In the genomic region with DNA sequence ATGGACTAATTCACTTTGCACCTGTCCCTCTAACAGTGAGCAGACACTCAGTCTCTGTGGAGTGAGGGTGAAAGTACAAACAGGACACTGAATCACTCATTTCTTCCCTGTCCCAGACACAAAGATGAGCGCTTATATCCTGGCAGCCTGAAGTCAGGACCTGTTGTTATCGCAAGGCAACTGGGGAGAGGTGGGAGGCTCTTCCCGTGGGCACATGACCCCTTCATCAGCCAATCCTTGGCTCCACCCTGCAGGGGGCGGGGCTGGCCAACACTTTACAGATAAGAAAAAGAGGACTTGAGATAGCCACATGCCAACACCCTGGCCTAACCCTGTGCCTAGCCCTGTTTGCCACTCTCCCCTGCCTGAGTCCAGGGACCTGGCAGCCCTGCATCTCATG, we compare ENCODE assay signal across 1 cellular context.
TF ChIP-seq lines count a peak whose summit lies in the region.

No MANE protein-coding gene starts in this region.

TF ChIP-seq in HepG2, 621 proteins besides CTCF, POLR2A, EP300 and RAD21 (continued from another document):
- TF ChIP-seq KDM5A (IDR thresholded peaks at IDR 0.05; ENCODE audit: borderline replicate concordance, low read length), result no peak
- no peak for TF ChIP-seq ZNF326 (CRISPR knock-in tag; IDR thresholded peaks at IDR 0.05; ENCODE audit: borderline replicate concordance)
- no peak for TF ChIP-seq RXRA (CRISPR knock-in tag; IDR thresholded peaks at IDR 0.05)
- no peak for TF ChIP-seq TMF1 (CRISPR knock-in tag; IDR thresholded peaks at IDR 0.05; ENCODE audit: low read depth)
- no peak for TF ChIP-seq ATM (IDR thresholded peaks at IDR 0.05; ENCODE audit: borderline replicate concordance)
- no peak for TF ChIP-seq ZMYM3 (CRISPR knock-in tag; IDR thresholded peaks at IDR 0.05)
- no peak for TF ChIP-seq FOSL2 (CRISPR knock-in tag; IDR thresholded peaks at IDR 0.05)
- TF ChIP-seq, protein P1, sequence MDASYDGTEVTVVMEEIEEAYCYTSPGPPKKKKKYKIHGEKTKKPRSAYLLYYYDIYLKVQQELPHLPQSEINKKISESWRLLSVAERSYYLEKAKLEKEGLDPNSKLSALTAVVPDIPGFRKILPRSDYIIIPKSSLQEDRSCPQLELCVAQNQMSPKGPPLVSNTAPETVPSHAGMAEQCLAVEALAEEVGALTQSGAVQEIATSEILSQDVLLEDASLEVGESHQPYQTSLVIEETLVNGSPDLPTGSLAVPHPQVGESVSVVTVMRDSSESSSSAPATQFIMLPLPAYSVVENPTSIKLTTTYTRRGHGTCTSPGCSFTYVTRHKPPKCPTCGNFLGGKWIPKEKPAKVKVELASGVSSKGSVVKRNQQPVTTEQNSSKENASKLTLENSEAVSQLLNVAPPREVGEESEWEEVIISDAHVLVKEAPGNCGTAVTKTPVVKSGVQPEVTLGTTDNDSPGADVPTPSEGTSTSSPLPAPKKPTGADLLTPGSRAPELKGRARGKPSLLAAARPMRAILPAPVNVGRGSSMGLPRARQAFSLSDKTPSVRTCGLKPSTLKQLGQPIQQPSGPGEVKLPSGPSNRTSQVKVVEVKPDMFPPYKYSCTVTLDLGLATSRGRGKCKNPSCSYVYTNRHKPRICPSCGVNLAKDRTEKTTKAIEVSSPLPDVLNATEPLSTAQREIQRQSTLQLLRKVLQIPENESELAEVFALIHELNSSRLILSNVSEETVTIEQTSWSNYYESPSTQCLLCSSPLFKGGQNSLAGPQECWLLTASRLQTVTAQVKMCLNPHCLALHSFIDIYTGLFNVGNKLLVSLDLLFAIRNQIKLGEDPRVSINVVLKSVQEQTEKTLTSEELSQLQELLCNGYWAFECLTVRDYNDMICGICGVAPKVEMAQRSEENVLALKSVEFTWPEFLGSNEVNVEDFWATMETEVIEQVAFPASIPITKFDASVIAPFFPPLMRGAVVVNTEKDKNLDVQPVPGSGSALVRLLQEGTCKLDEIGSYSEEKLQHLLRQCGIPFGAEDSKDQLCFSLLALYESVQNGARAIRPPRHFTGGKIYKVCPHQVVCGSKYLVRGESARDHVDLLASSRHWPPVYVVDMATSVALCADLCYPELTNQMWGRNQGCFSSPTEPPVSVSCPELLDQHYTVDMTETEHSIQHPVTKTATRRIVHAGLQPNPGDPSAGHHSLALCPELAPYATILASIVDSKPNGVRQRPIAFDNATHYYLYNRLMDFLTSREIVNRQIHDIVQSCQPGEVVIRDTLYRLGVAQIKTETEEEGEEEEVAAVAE (CRISPR knock-in tag; IDR thresholded peaks at IDR 0.05; ENCODE audit: borderline replicate concordance), result no peak
- TF ChIP-seq SMAD1 (CRISPR knock-in tag; IDR thresholded peaks at IDR 0.05; ENCODE audit: borderline replicate concordance, low read depth), result no peak
- TF ChIP-seq ZNF772 (CRISPR knock-in tag; IDR thresholded peaks at IDR 0.05), result no peak
